Comparison of ENCODE assay signal across 9 cellular contexts in the genomic region with DNA sequence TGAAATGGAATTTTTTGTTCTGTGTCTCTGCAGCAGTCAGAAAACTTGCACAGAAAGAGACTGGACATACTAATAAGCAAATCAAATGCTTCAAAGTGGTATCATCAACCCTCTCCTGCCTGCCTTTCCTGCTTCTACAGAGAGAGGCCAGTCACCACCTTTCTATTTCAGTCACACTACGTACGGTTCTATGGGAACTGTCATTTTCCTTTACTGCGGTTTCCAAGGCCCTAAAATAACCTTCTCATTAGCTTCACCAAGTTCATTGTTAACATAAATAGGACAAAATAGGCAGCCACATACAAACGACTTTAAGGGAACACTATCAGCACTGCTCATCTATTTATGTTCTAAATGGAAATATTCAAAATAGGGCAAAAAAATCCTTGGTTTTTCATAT.
DNase-seq lines count a peak whose midpoint lies in the region; ATAC-seq and TF ChIP-seq lines count a peak whose summit lies in the region.
"Had no signal": no experiment of that assay in that cellular context is flagged by ENCODE, and none has a peak within 500 bp of the region (broad histone marks: within the 10 kb centered on the region; RNA-seq: fewer than 3 reads in every experiment).

No MANE protein-coding gene starts in this region.

- no peaks in the 10 kb centered on the region for H3K27me3 ChIP-seq in skeletal muscle satellite cell (ENCODE audit: control insufficient read depth, insufficient read depth, low read length)

- no peaks in the 10 kb centered on the region for H3K9me3 ChIP-seq in skeletal muscle satellite cell (replicated peaks; ENCODE audit: low read length)

- H3K27me3 Mint-ChIP-seq in brain, result no peaks in the 10 kb centered on the region
- H3K27me3 Mint-ChIP-seq: activated naive CD8-positive, alpha-beta T cell treated with anti-CD3 and anti-CD28 coated beads, Interleukin-2, amount 10 ng/mL, durations not matched to agents 7 days and 5 days had no signal

- H3K9ac ChIP-seq in skeletal muscle satellite cell (ENCODE audit: low read depth, low read length), result peak overlapping the region; percentile 4

- H3K27ac Mint-ChIP-seq in brain, result peak overlapping the region in 4 of 5 experiments; percentile 40 to 75 (median 64)
- H3K27ac Mint-ChIP-seq: activated naive CD8-positive, alpha-beta T cell treated with anti-CD3 and anti-CD28 coated beads, Interleukin-2, amount 10 ng/mL, durations not matched to agents 7 days and 5 days had no signal

- DNase-seq in HCEC 1CT, result no peak
- no peak for DNase-seq in effector CD8-positive, alpha-beta T cell (lab: John Stamatoyannopoulos, UW)
- DNase-seq: activated naive CD8-positive, alpha-beta T cell treated with anti-CD3 and anti-CD28 coated beads, Interleukin-2, amount 10 ng/mL, durations not matched to agents 7 days and 5 days; NCI-H345 had no signal

- no peak overlapping the region for H3K4me3 Mint-ChIP-seq in brain
- H3K4me3 Mint-ChIP-seq: activated naive CD8-positive, alpha-beta T cell treated with anti-CD3 and anti-CD28 coated beads, Interleukin-2, amount 10 ng/mL, durations not matched to agents 7 days and 5 days had no signal

- H3K36me3 Mint-ChIP-seq in brain, result peaks cover 11% of the 10 kb centered on the region

- H3K4me1 ChIP-seq in skeletal muscle satellite cell (ENCODE audit: control insufficient read depth, insufficient read depth, low read length), result peaks cover 19% of the 10 kb centered on the region

- no peak for TF ChIP-seq CTCF in brain (conservative IDR thresholded peaks at IDR 0.05)

- peaks cover 0 to 15% (median 9%) of the 10 kb centered on the region in 5 experiments for H3K9me3 Mint-ChIP-seq in brain

- peaks cover 41% of the 10 kb centered on the region for H3K4me1 Mint-ChIP-seq in brain

- no peaks in the 10 kb centered on the region for H3K36me3 ChIP-seq in skeletal muscle satellite cell (ENCODE audit: insufficient read depth, low read length)

- no peak overlapping the region for H3K4me2 ChIP-seq in skeletal muscle satellite cell (ENCODE audit: low read length)

- ATAC-seq in GM18868 (IDR thresholded peaks at IDR 0.05; ENCODE audit: unreplicated experiment), result peak; percentile 60
- ATAC-seq in HG03064 (IDR thresholded peaks at IDR 0.05; ENCODE audit: low read depth, unreplicated experiment), result peak; percentile 50
- no peak for ATAC-seq in GM19455 (IDR thresholded peaks at IDR 0.05; ENCODE audit: unreplicated experiment)

- no peak overlapping the region for H3K4me3 ChIP-seq in skeletal muscle satellite cell (ENCODE audit: low read length)
